In genomic region chr1:32906652-32907051, GRCh38 we compare ENCODE assay signal across 23 cellular contexts. TPM values are rescaled to one million over a fixed set of nuclear protein-coding genes. Genes with fewer than 3 reads are reported as not detected.
A peak's percentile ranks its signal among the peaks of the same experiment; 100 is the strongest.
DNase-seq lines count a peak whose midpoint lies in the region; ATAC-seq and TF ChIP-seq lines count a peak whose summit lies in the region.
"Had no signal": no experiment of that assay in that cellular context is flagged by ENCODE, and none has a peak within 500 bp of the region (broad histone marks: within the 10 kb centered on the region; RNA-seq: fewer than 3 reads in every experiment).

No MANE protein-coding gene starts in this region.

- TF ChIP-seq EP300 in transverse colon (IDR thresholded peaks at IDR 0.05; ENCODE audit: low read depth): no peak
- no peak for TF ChIP-seq EP300 in stomach (IDR thresholded peaks at IDR 0.05)

- H3K36me3 ChIP-seq in brain microvascular endothelial cell (replicated peaks): no peaks in the 10 kb centered on the region
- H3K36me3 ChIP-seq in transverse colon: no peaks in the 10 kb centered on the region
- H3K36me3 ChIP-seq in stomach: no peaks in the 10 kb centered on the region
- no peaks in the 10 kb centered on the region for H3K36me3 ChIP-seq in lower lobe of right lung
- H3K36me3 ChIP-seq: BE2C; BLaER1 treated with 17β-estradiol and CSF1 and Interleukin-3, amounts not matched to agents 10 nM and 100 nM had no signal

- 84 to 100% methylated on average over 1 to 7 of the region's 7 CpGs for WGBS in transverse colon (ENCODE audit: low coverage in 1 of 2), 2 donors
- 81 to 88% (median 86%) methylated on average over 7 of the region's 7 CpGs for WGBS in stomach, 5 donors

- TF ChIP-seq POLR2A in transverse colon (IDR thresholded peaks at IDR 0.05) (no peak), stomach (IDR thresholded peaks at IDR 0.05) (no peak)

- H3K27ac ChIP-seq in brain microvascular endothelial cell (no peak overlapping the region), transverse colon (peak overlapping the region; percentile 46 to 92 (median 88)), stomach (peak overlapping the region in 2 of 5 donors; percentile 28 to 82), lower lobe of right lung (no peak overlapping the region)
- H3K27ac ChIP-seq: BLaER1 treated with 17β-estradiol and CSF1 and Interleukin-3, amounts not matched to agents 10 nM and 100 nM had no signal

- no peaks in the 10 kb centered on the region for H3K9me3 ChIP-seq in transverse colon
- no peaks in the 10 kb centered on the region for H3K9me3 ChIP-seq in stomach
- no peaks in the 10 kb centered on the region for H3K9me3 ChIP-seq in lower lobe of right lung
- H3K9me3 ChIP-seq: BE2C had no signal

- intact Hi-C loops in transverse colon (cut with DNase I; ENCODE audit: low total_unique reads): no loop called here
- intact Hi-C loops in stomach (cut with DNase I; ENCODE audit: low total_unique reads): no loop called here
- intact Hi-C loops in lower lobe of right lung (cut with DNase I): no loop called here

- in situ Hi-C loops in brain microvascular endothelial cell (cut with HindIII; ENCODE audit: low pct_ligation_motif_present, low sequenced_read_pairs) (no loop called here), transverse colon (cut with MboI; ENCODE audit: low pct_ligation_motif_present in 1 of 4, low pct_unique_long_range_greater_than_20kb in 1 of 4, low sequenced_read_pairs in 3 of 4) (no loop called here)

- peak; percentile 7 for DNase-seq in AG20443 (ENCODE audit: low spot score)
- DNase-seq in brain microvascular endothelial cell: no peak
- DNase-seq in mesenteric fat pad (ENCODE audit: low spot score): peak; percentile 24
- no peak for DNase-seq in transverse colon
- no peak for DNase-seq in stomach
- no peak for DNase-seq in NCI-H510A (lab: John Stamatoyannopoulos, UW)
- no peak for DNase-seq in kidney tubule cell (ENCODE audit: low spot score)
- no peak for DNase-seq in lower lobe of right lung
- DNase-seq: AML-193; BE2C; CD4-positive, alpha-beta T cell; CD8-positive, alpha-beta memory T cell; DMS 273 treated with DMSO at 0.1 percent for 48 hours; DMS79; EL; GDM1; H9 had no signal

- H3K4me3 ChIP-seq in brain microvascular endothelial cell (ENCODE audit: low read depth, low read length) (no peak overlapping the region), transverse colon (no peak overlapping the region), stomach (no peak overlapping the region), lower lobe of right lung (no peak overlapping the region)
- H3K4me3 ChIP-seq: BLaER1 treated with 17β-estradiol and CSF1 and Interleukin-3, amounts not matched to agents 10 nM and 100 nM; GM12878; GM23338 had no signal

- no peak for ATAC-seq in lower lobe of right lung
- ATAC-seq: GM12878, GM23338, HCT116 had no signal

- peaks cover 0 to 43% (median 21%) of the 10 kb centered on the region in 4 donors for H3K4me1 ChIP-seq in transverse colon
- peaks cover 12 to 34% (median 18%) of the 10 kb centered on the region in 4 donors for H3K4me1 ChIP-seq in stomach
- H3K4me1 ChIP-seq in lower lobe of right lung: no peaks in the 10 kb centered on the region
- H3K4me1 ChIP-seq: BE2C had no signal

- H3K27me3 ChIP-seq in brain microvascular endothelial cell (replicated peaks) (no peaks in the 10 kb centered on the region), transverse colon (peaks cover 2% of the 10 kb centered on the region), stomach (peaks cover 0 to 12% (median 0%) of the 10 kb centered on the region in 3 donors), lower lobe of right lung (ENCODE audit: low read depth) (peaks cover under 1% of the 10 kb centered on the region)

- TF ChIP-seq CTCF in brain microvascular endothelial cell (IDR thresholded peaks at IDR 0.05; ENCODE audit: low read depth, low read length, missing control alignments): peak; percentile 13
- TF ChIP-seq CTCF in transverse colon (IDR thresholded peaks at IDR 0.05): no peak
- TF ChIP-seq CTCF in stomach (IDR thresholded peaks at IDR 0.05): no peak
- no peak for TF ChIP-seq CTCF in lower lobe of right lung (IDR thresholded peaks at IDR 0.05)

RNA-seq across cellular contexts. Expression of gene TMEM54, which starts 5.5 kb away (rescaled TPM):
- total RNA-seq in mesenteric fat pad (26.8 TPM), transverse colon (1,000 to 10,000 TPM in 2 of 4 donors, 100 to 1,000 TPM in 2; 330 to 1,204 (median 846) TPM), stomach (100 to 1,000 TPM in 3 of 5 donors, 10 to 100 TPM in 2; 34.9 to 408 (median 195) TPM), lower lobe of right lung (44.0 TPM)
- polyA plus RNA-seq in stomach: 100 to 1,000 TPM; 104 to 249 (median 122) TPM
- total RNA-seq: CD4-positive, alpha-beta T cell had no signal
- polyA plus RNA-seq: CD14-positive monocyte; CD8-positive, alpha-beta memory T cell had no signal

RNA-seq across cellular contexts. Expression of gene HPCA, which starts 20.4 kb away (rescaled TPM):
- not detected for total RNA-seq in mesenteric fat pad
- total RNA-seq in transverse colon: under 1 TPM in 2 of 4 donors, not detected in 2; 0.64 to 0.96 TPM
- total RNA-seq in stomach: 1 to 10 TPM in 1 of 5 donors, not detected in 4; 4.9 TPM
- under 1 TPM in 2 of 3 donors, not detected in 1; 0.30 to 0.75 TPM for polyA plus RNA-seq in stomach
- total RNA-seq in lower lobe of right lung: not detected
- total RNA-seq: CD4-positive, alpha-beta T cell; CD8-positive, alpha-beta memory T cell; GM12878; H4 had no signal
- polyA plus RNA-seq: CD14-positive monocyte; CD8-positive, alpha-beta memory T cell had no signal

RNA-seq across cellular contexts. Expression of gene FNDC5, which starts 35.9 kb away (rescaled TPM):
- total RNA-seq in mesenteric fat pad (0.96 TPM), transverse colon (under 1 TPM in 2 of 4 donors, not detected in 2; 0.32 to 0.55 TPM), stomach (10 to 100 TPM in 2 of 5 donors, 1 to 10 TPM in 1, under 1 TPM in 1, not detected in 1; 0.89 to 21.0 (median 6.9) TPM), lower lobe of right lung (0.65 TPM)
- polyA plus RNA-seq in stomach: 1 to 10 TPM; 2.0 to 9.9 (median 6.7) TPM
- total RNA-seq: CD4-positive, alpha-beta T cell; CD8-positive, alpha-beta memory T cell; GM12878 had no signal
- polyA plus RNA-seq: CD14-positive monocyte had no signal

RNA-seq across cellular contexts. Expression of gene RNF19B, which starts 58.0 kb away (rescaled TPM):
- total RNA-seq in mesenteric fat pad (23.5 TPM), transverse colon (10 to 100 TPM; 22.5 to 83.8 (median 62.0) TPM), stomach (10 to 100 TPM in 3 of 5 donors, 1 to 10 TPM in 1, under 1 TPM in 1; 0.58 to 29.5 (median 10.3) TPM), lower lobe of right lung (27.9 TPM)
- polyA plus RNA-seq in stomach: 10 to 100 TPM in 1 of 3 donors, 1 to 10 TPM in 2; 9.1 to 10.4 (median 9.1) TPM

Comparison
In these comparisons a context has a peak if more than half of its experiments do, and no peak if none do; other contexts are left out.
1. DNase-seq: peak in AG20443 (single experiment) and mesenteric fat pad (single experiment); none in brain microvascular endothelial cell (single experiment), transverse colon (single experiment), stomach (single experiment), NCI-H510A (single experiment), kidney tubule cell (single experiment) and lower lobe of right lung (single experiment).
2. H3K27ac ChIP-seq: peak in transverse colon (4 of 4); none in brain microvascular endothelial cell (single experiment) and lower lobe of right lung (single experiment).